ENCODE assay signal across 21 cellular contexts in the genomic region with DNA sequence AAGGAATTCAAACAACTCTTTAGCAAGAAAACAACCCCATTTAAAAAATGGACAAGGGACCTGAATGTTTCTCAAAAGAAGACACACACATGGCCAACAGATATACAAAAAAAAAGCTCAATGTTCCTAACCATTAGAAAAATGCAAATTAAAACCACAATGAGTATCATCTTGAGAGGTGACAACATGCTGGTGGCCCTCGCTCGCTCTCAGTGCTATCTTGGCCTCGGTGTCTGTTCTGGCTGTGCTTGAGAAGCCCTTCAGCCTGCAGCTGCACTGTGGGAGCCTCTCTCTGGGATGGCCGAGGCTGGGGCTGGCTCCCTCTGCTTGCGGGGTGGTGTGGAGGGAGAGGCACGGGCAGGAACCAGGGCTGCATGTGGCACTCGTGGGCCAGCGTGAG. TPM values are rescaled to one million over a fixed set of nuclear protein-coding genes. Genes with fewer than 3 reads are reported as not detected.
"Had no signal": no experiment of that assay in that cellular context is flagged by ENCODE, and none has a peak within 500 bp of the region (broad histone marks: within the 10 kb centered on the region; RNA-seq: fewer than 3 reads in every experiment).

No MANE protein-coding gene starts in this region.

- H3K36me3 ChIP-seq: MG63, SJSA1 had no signal

- DNase-seq: IMR-90, Karpas-422, KG1, MG63, NCI-H1092 treated with DMSO at 0.1 percent for 48 hours, NCI-H1436, NCI-H187, NCI-H2029, NCI-H2081 treated with DMSO at 0.1 percent for 48 hours, NCI-H2171, NCI-H226, NCI-H446, NCI-H510A, NCI-H524 treated with DMSO at 0.1 percent for 48 hours, NCI-H748 treated with DMSO at 0.1 percent for 48 hours, Right ventricle myocardium superior, RPMI8226, SIG-M5 had no signal

- H3K4me3 ChIP-seq: MG63, SJSA1, SK-N-MC had no signal

- H3K27ac ChIP-seq: SJSA1, SK-N-MC had no signal

- ATAC-seq: HepG2 had no signal

- H3K27me3 ChIP-seq: SJSA1 had no signal

- H3K9me3 ChIP-seq: SJSA1 had no signal

- H3K4me1 ChIP-seq: SJSA1 had no signal

RNA-seq across cellular contexts. Expression of gene SPINT4, which starts 13.4 kb away (rescaled TPM):
- polyA plus RNA-seq: HepG2, IMR-90 had no signal

RNA-seq across cellular contexts. Expression of gene WFDC10B, which starts 30.7 kb away (rescaled TPM):
- polyA plus RNA-seq: IMR-90 had no signal

RNA-seq across cellular contexts. Expression of gene WFDC13, which starts 33.7 kb away (rescaled TPM):
- polyA plus RNA-seq: HepG2, IMR-90 had no signal

RNA-seq across cellular contexts. Expression of gene WFDC3, which starts 56.1 kb away (rescaled TPM):
- polyA plus RNA-seq: HepG2 had no signal
